Comparison of ENCODE assay signal across 17 cellular contexts in the genomic region with DNA sequence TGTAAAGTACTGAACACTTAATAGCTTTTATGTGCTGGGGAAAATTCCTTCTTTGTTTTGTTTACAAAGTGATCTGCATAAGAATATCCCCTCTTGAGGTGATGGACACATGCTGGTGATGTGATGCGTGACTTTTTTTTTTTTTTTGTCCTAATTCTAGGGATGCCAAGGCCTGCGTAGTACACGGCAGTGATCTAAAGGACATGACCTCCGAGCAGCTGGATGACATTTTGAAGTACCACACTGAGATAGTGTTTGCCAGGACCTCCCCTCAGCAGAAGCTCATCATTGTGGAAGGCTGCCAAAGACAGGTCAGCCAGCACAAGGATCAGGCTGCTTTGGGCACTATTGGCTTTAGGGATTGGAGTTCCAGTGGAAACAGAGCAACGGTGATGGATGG.
"Had no signal": no experiment of that assay in that cellular context is flagged by ENCODE, and none has a peak within 500 bp of the region (broad histone marks: within the 10 kb centered on the region; RNA-seq: fewer than 3 reads in every experiment).

No MANE protein-coding gene starts in this region.

- H3K27me3 Mint-ChIP-seq: stimulated activated memory B cell treated with anti-CD40 and anti-IgM and Interleukin-4, amounts not matched to agents 10 μg/mL and 1 μg/mL and 100 μg/mL, for 72 hours had no signal

- H3K9me3 Mint-ChIP-seq: natural killer cell; stimulated activated memory B cell treated with anti-CD40 and anti-IgM and Interleukin-4, amounts not matched to agents 10 μg/mL and 1 μg/mL and 100 μg/mL, for 72 hours had no signal

- H3K27ac Mint-ChIP-seq: natural killer cell; stimulated activated memory B cell treated with anti-CD40 and anti-IgM and Interleukin-4, amounts not matched to agents 10 μg/mL and 1 μg/mL and 100 μg/mL, for 72 hours had no signal

- H3K4me1 ChIP-seq: colonic mucosa, spleen, tibial nerve had no signal

- H3K4me3 ChIP-seq: colonic mucosa, mucosa of descending colon, spleen, tibial nerve had no signal

- H3K27ac ChIP-seq: colonic mucosa, spleen had no signal

- H3K27me3 ChIP-seq: colonic mucosa, spleen, tibial nerve had no signal

- H3K4me3 Mint-ChIP-seq: natural killer cell; stimulated activated memory B cell treated with anti-CD40 and anti-IgM and Interleukin-4, amounts not matched to agents 10 μg/mL and 1 μg/mL and 100 μg/mL, for 72 hours had no signal

- DNase-seq: activated CD4-positive, alpha-beta T cell treated with anti-CD3 and anti-CD28 coated beads, Interleukin-2, amount 50 U/mL, for 1 hour; activated effector memory CD4-positive, alpha-beta T cell treated with anti-CD3 and anti-CD28 coated beads, Interleukin-2, amount 50 U/mL, for 16 hours; caudate nucleus; colonic mucosa; effector CD4-positive, alpha-beta T cell; hippocampal formation; mammary epithelial cell; mucosa of descending colon; natural killer cell; nucleus accumbens; spleen; stimulated activated CD4-positive, alpha-beta T cell treated with anti-CD3 and anti-CD28 coated beads, Interleukin-1b, Interleukin-23, amount 100 ng/mL, for 48 hours; T-helper 2 cell had no signal

- ATAC-seq: mucosa of descending colon; natural killer cell; sciatic nerve; SK-N-SH treated with all-trans-retinoic acid at 6 μM for 48 hours; stimulated activated memory B cell treated with anti-CD40 and anti-IgM and Interleukin-4, amounts not matched to agents 10 μg/mL and 1 μg/mL and 100 μg/mL, for 72 hours had no signal

- H3K9me3 ChIP-seq: colonic mucosa, mucosa of descending colon, spleen, tibial nerve had no signal
